ENCODE assay signal across 25 cellular contexts in the genomic region with DNA sequence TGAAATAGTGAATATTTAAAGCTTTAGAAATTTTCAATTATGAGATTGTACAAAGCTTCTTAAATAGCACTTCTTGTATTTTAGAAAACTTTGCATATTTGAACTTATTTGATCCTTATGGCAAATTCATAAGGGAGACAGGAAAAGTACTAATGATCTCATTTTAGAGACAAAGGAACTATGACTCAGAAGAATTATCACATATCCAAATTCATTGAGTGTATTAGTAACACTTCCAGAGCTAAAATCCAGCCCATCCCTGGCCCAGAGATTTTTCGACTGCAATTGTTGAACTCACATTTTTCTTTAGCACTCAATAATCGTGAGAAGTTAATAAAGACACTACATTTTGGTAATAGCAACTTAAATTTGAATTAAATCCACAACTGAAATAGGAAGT.
"Had no signal": no experiment of that assay in that cellular context is flagged by ENCODE, and none has a peak within 500 bp of the region (broad histone marks: within the 10 kb centered on the region; RNA-seq: fewer than 3 reads in every experiment).

No MANE protein-coding gene starts in this region.

- H3K27ac ChIP-seq: body of pancreas, cardiac muscle cell, colonic mucosa, left lung, lower lobe of right lung, thoracic aorta had no signal

- ATAC-seq: activated CD8-positive, alpha-beta memory T cell treated with anti-CD3 and anti-CD28 coated beads, Interleukin-2, amount 10 ng/mL, durations not matched to agents 7 days and 5 days; activated CD8-positive, alpha-beta T cell treated with anti-CD3 and anti-CD28 coated beads, Interleukin-2, amount 10 ng/mL, durations not matched to agents 7 days and 5 days; activated naive CD4-positive, alpha-beta T cell treated with anti-CD3 and anti-CD28 coated beads, Interleukin-2, amount 50 U/mL, for 72 hours; body of pancreas; effector memory CD8-positive, alpha-beta T cell; esophagus mucosa; left lung; lower lobe of right lung; mucosa of descending colon; natural killer cell treated with Interleukin-12 subunit alpha and Interleukin-12 subunit beta and Interleukin-15 and Interleukin-18, amount 100 ng/mL, for 72 hours; sciatic nerve; stimulated activated effector memory CD8-positive, alpha-beta T cell treated with anti-CD3 and anti-CD28 coated beads, Interleukin-12 subunit alpha, Interleukin-12 subunit beta, amount 100 ng/mL, for 72 hours had no signal

- H3K4me1 ChIP-seq: colonic mucosa, left lung, lower lobe of right lung had no signal

- H3K9me3 ChIP-seq: body of pancreas, colonic mucosa, left lung, lower lobe of right lung, mucosa of descending colon, thoracic aorta had no signal

- DNase-seq: activated B cell treated with CpG ODN at 0.5 μM for 24 hours; activated CD8-positive, alpha-beta memory T cell treated with anti-CD3 and anti-CD28 coated beads, Interleukin-2, amount 10 ng/mL, durations not matched to agents 7 days and 5 days; activated CD8-positive, alpha-beta T cell treated with anti-CD3 and anti-CD28 coated beads, Interleukin-2, amount 10 ng/mL, durations not matched to agents 7 days and 5 days; activated T-cell treated with anti-CD3 and anti-CD28 coated beads, Interleukin-2, amount 50 U/mL, for 48 hours; anterior cingulate cortex; body of pancreas; cerebellar nuclear complex; colonic mucosa; effector memory CD8-positive, alpha-beta T cell; kidney glomerular epithelial cell; left lung; lower lobe of right lung; mesendoderm; mucosa of descending colon; retina; small intestine; stimulated activated CD4-positive, alpha-beta T cell treated with anti-CD3 and anti-CD28 coated beads, Interleukin-4, amount 100 ng/mL, for 24 hours; trophoblast cell had no signal

- H3K4me3 ChIP-seq: body of pancreas, cardiac muscle cell, colonic mucosa, left lung, lower lobe of right lung, mucosa of descending colon, thoracic aorta had no signal

- H3K36me3 ChIP-seq: cardiac muscle cell, colonic mucosa, left lung, lower lobe of right lung, thoracic aorta had no signal

- H3K27me3 ChIP-seq: body of pancreas, cardiac muscle cell, colonic mucosa, left lung had no signal
